In the genomic region with DNA sequence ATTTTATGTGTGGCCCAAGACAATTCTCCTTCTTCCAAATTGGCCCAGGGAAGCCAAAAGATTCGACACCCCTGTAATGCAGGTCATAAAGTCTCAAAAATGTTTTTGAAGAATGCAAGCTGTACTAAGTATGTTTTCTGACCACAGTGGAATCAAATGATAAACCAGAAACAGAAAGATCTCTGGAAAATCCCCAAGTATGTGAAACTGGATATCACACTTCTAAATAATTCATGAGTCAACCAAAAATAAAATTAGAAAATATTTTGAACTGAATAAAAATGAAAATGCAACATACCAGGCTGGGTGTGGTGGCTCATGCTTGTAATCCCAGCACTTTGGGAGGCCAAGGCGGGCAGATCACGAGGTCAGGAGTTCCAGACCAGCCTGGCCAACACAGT, we compare ENCODE assay signal across 18 cellular contexts. TPM values are rescaled to one million over a fixed set of nuclear protein-coding genes. Genes with fewer than 3 reads are reported as not detected.
DNase-seq lines count a peak whose midpoint lies in the region; ATAC-seq, FAIRE-seq and TF ChIP-seq lines count a peak whose summit lies in the region.
"Had no signal": no experiment of that assay in that cellular context is flagged by ENCODE, and none has a peak within 500 bp of the region (broad histone marks: within the 10 kb centered on the region; RNA-seq: fewer than 3 reads in every experiment).

No MANE protein-coding gene starts in this region.

- no peak overlapping the region for H3K23ac ChIP-seq in neuronal stem cell (ENCODE audit: low read depth, low read length, poor library complexity)

- H3K27me3 Mint-ChIP-seq in activated CD4-positive, alpha-beta T cell treated with anti-CD3 and anti-CD28 coated beads for 36 hours, result no peaks in the 10 kb centered on the region
- H3K27me3 Mint-ChIP-seq: natural killer cell treated with Interleukin-12 subunit alpha and Interleukin-12 subunit beta and Interleukin-15 and Interleukin-18, amount 100 ng/mL, for 72 hours had no signal

- CTCF ChIA-PET in activated CD4-positive, alpha-beta T cell treated with anti-CD3 and anti-CD28 coated beads for 36 hours (lab: Charles Lee), result interaction anchor here (0.7 to 1.3 kb wide), 3 partner anchors 9 to 18 kb away, joined by 3 to 8 read pairs (median 3); no protein-coding TSS in a partner anchor
- CTCF ChIA-PET in PC-3 (lab: Charles Lee), result no interaction called here

- FAIRE-seq in endometrium (lab: Jason Lieb, UNC), result peak; percentile 95
- FAIRE-seq: A204.1 had no signal

- no peaks in the 10 kb centered on the region for H3F3A ChIP-seq in PC-3 (ENCODE audit: low read length, unreplicated experiment)

- H2BK5ac ChIP-seq in neuronal stem cell (ENCODE audit: low read length), result no peak overlapping the region

- H3K9me3 ChIP-seq in PC-3 (ENCODE audit: low read length), result no peaks in the 10 kb centered on the region
- peaks cover 0 to 9% (median 0%) of the 10 kb centered on the region in 8 donors for H3K9me3 ChIP-seq in spleen
- no peaks in the 10 kb centered on the region for H3K9me3 ChIP-seq in neuronal stem cell (replicated peaks in 1 of 2; ENCODE audit: control insufficient read depth in 2 of 2, insufficient read depth in 1 of 2, low read depth in 1 of 2, low read length in 2 of 2)
- H3K9me3 ChIP-seq: SJSA1, upper lobe of right lung had no signal

- no peaks in the 10 kb centered on the region for H3K79me2 ChIP-seq in PC-3 (ENCODE audit: low read length)

- no peak overlapping the region for H3K4me3 ChIP-seq in PC-3 (ENCODE audit: low read length)
- H3K4me3 ChIP-seq in spleen, result no peak overlapping the region
- no peak overlapping the region for H3K4me3 ChIP-seq in neuronal stem cell (ENCODE audit: low read length in 2 of 2)
- H3K4me3 ChIP-seq: SJSA1, smooth muscle cell, upper lobe of right lung had no signal

- POLR2A ChIA-PET in activated CD4-positive, alpha-beta T cell treated with anti-CD3 and anti-CD28 coated beads for 36 hours (lab: Charles Lee), result no interaction called here
- POLR2A ChIA-PET in PC-3 (lab: Charles Lee; ENCODE audit: unreplicated experiment), result interaction anchor here (0.7 kb wide), 1 partner anchor 24 kb away, joined by 4 read pairs; no protein-coding TSS in a partner anchor

- peaks cover 11% of the 10 kb centered on the region for H3K9me3 Mint-ChIP-seq in activated CD4-positive, alpha-beta T cell treated with anti-CD3 and anti-CD28 coated beads for 36 hours (ENCODE audit: low read depth)
- H3K9me3 Mint-ChIP-seq: natural killer cell treated with Interleukin-12 subunit alpha and Interleukin-12 subunit beta and Interleukin-15 and Interleukin-18, amount 100 ng/mL, for 72 hours had no signal

- no peaks in the 10 kb centered on the region for H3K9me2 ChIP-seq in PC-3 (replicated peaks; ENCODE audit: low read length)

- H3K9ac ChIP-seq in PC-3 (ENCODE audit: low read length) (no peak overlapping the region), neuronal stem cell (ENCODE audit: low read depth, low read length, poor library complexity) (no peak overlapping the region)

- TF ChIP-seq POLR2A in spleen (IDR thresholded peaks at IDR 0.05), result no peak

- H4K8ac ChIP-seq in neuronal stem cell (ENCODE audit: low read depth, low read length), result no peak overlapping the region

- H3K27me3 ChIP-seq in PC-3 (ENCODE audit: low read length), result no peaks in the 10 kb centered on the region
- no peaks in the 10 kb centered on the region for H3K27me3 ChIP-seq in spleen (replicated peaks in 1 of 7)
- peaks cover 0 to 4% (median 0%) of the 10 kb centered on the region in 3 experiments for H3K27me3 ChIP-seq in neuronal stem cell (ENCODE audit: control insufficient read depth in 3 of 3, insufficient read depth in 3 of 3, low read depth in 1 of 3, low read length in 3 of 3)
- H3K27me3 ChIP-seq: SJSA1, upper lobe of right lung had no signal

- peaks cover 8% of the 10 kb centered on the region for H3K4me1 ChIP-seq in PC-3 (ENCODE audit: insufficient read depth, low read length)
- peaks cover 0 to 4% (median 0%) of the 10 kb centered on the region in 6 donors for H3K4me1 ChIP-seq in spleen
- H3K4me1 ChIP-seq in neuronal stem cell (ENCODE audit: control insufficient read depth in 2 of 2, insufficient read depth in 1 of 2, low read depth in 1 of 2, low read length in 2 of 2), result no peaks in the 10 kb centered on the region

- peaks cover 18% of the 10 kb centered on the region for H3K4me1 Mint-ChIP-seq in activated CD4-positive, alpha-beta T cell treated with anti-CD3 and anti-CD28 coated beads for 36 hours
- H3K4me1 Mint-ChIP-seq: IgD-negative memory B cell had no signal

- H2BK15ac ChIP-seq in neuronal stem cell (ENCODE audit: low read length), result no peak overlapping the region

- H3K27ac ChIP-seq in PC-3 (ENCODE audit: low read length) (no peak overlapping the region), spleen (peak overlapping the region in 2 of 8 donors; percentile 14 to 36), neuronal stem cell (replicated peaks; ENCODE audit: low read length) (no peak overlapping the region)
- H3K27ac ChIP-seq: SJSA1, upper lobe of right lung had no signal

- H3K36me3 Mint-ChIP-seq in activated CD4-positive, alpha-beta T cell treated with anti-CD3 and anti-CD28 coated beads for 36 hours (ENCODE audit: low read depth), result peaks cover 3% of the 10 kb centered on the region
- H3K36me3 Mint-ChIP-seq: IgD-negative memory B cell; natural killer cell treated with Interleukin-12 subunit alpha and Interleukin-12 subunit beta and Interleukin-15 and Interleukin-18, amount 100 ng/mL, for 72 hours had no signal

- no peak overlapping the region for H3K4ac ChIP-seq in neuronal stem cell (ENCODE audit: low read length)

- H3K79me1 ChIP-seq in neuronal stem cell (ENCODE audit: low read depth, low read length), result no peaks in the 10 kb centered on the region

- WGBS in spleen, 5 donors, result 65 to 85% (median 74%) methylated on average over 3 of the region's 3 CpGs
- no CpG with 5 or more reads among the region's 3 CpGs for WGBS in neuronal stem cell (ENCODE audit: extremely low coverage in 2 of 2, insufficient read length in 2 of 2, insufficient replicate concordance in 1 of 2), 2 donors

- no peaks in the 10 kb centered on the region for H4K20me1 ChIP-seq in PC-3 (ENCODE audit: low read length)

- no peak overlapping the region for H2AK5ac ChIP-seq in neuronal stem cell (ENCODE audit: low read depth, low read length)

- no TSS peak for BruUV-seq in PC-3 (replicated peaks; lab: Mats Ljungman, UMichigan)

- peak; percentile 72 for ATAC-seq in activated CD4-positive, alpha-beta T cell treated with anti-CD3 and anti-CD28 coated beads for 36 hours
- ATAC-seq in PC-3, result no peak; the same call in 1 of the 2 replicates
- no peak for ATAC-seq in HG02885 (IDR thresholded peaks at IDR 0.05; ENCODE audit: poor library complexity, unreplicated experiment)
- ATAC-seq: upper lobe of right lung, WTC11 had no signal

- H3K4me2 ChIP-seq in PC-3 (ENCODE audit: low read length), result no peak overlapping the region
- H3K4me2 ChIP-seq in neuronal stem cell (ENCODE audit: insufficient read depth, low read length, poor library complexity, severe bottlenecking), result no peak overlapping the region
- H3K4me2 ChIP-seq: smooth muscle cell had no signal

- TF ChIP-seq CTCF in PC-3 (conservative IDR thresholded peaks at IDR 0.05; ENCODE audit: low read depth, low read length), result no peak
- no peak for TF ChIP-seq CTCF in spleen (IDR thresholded peaks at IDR 0.05 in 8 of 11, conservative IDR thresholded peaks at IDR 0.05 in 3 of 11)

- H2AFZ ChIP-seq in PC-3 (ENCODE audit: low read length) (no peak overlapping the region), neuronal stem cell (ENCODE audit: low read length) (no peak overlapping the region)

- H4K91ac ChIP-seq in neuronal stem cell (ENCODE audit: low read depth, low read length, poor library complexity), result no peak overlapping the region

- no peak overlapping the region for H3K14ac ChIP-seq in neuronal stem cell (ENCODE audit: low read length)

- DNase-seq in activated CD4-positive, alpha-beta T cell treated with anti-CD3 and anti-CD28 coated beads for 36 hours, result no peak
- no peak for DNase-seq in activated CD4-positive, alpha-beta T cell treated with anti-CD3 and anti-CD28 coated beads for 1 hour
- DNase-seq in PC-3 (peak; percentile 29), spleen (peak; percentile 14), neuronal stem cell (ENCODE audit: low spot score) (no peak)
- no peak for DNase-seq in activated CD8-positive, alpha-beta memory T cell treated with anti-CD3 and anti-CD28 coated beads, Interleukin-2, amount 50 U/mL, for 4 hours
- DNase-seq: DMS153, NCI-H1694, NCI-H82, upper lobe of right lung had no signal

- H3K18ac ChIP-seq in neuronal stem cell (ENCODE audit: low read length), result no peak overlapping the region

- no peak overlapping the region for H3K27ac Mint-ChIP-seq in activated CD4-positive, alpha-beta T cell treated with anti-CD3 and anti-CD28 coated beads for 36 hours
- H3K27ac Mint-ChIP-seq: IgD-negative memory B cell; natural killer cell treated with Interleukin-12 subunit alpha and Interleukin-12 subunit beta and Interleukin-15 and Interleukin-18, amount 100 ng/mL, for 72 hours; WTC11 had no signal

- intact Hi-C loops in activated CD4-positive, alpha-beta T cell treated with anti-CD3 and anti-CD28 coated beads for 36 hours (cut with DNase I, micrococcal nuclease), result no loop called here
- intact Hi-C loops in PC-3 (cut with micrococcal nuclease) (no loop called here), spleen (cut with DNase I; ENCODE audit: low total_unique reads) (no loop called here)

- H3K36me3 ChIP-seq in PC-3 (ENCODE audit: low read depth, low read length) (no peaks in the 10 kb centered on the region), spleen (no peaks in the 10 kb centered on the region), neuronal stem cell (replicated peaks in 1 of 2; ENCODE audit: control insufficient read depth in 2 of 2, insufficient read depth in 2 of 2, low read length in 2 of 2) (no peaks in the 10 kb centered on the region)
- H3K36me3 ChIP-seq: SJSA1, upper lobe of right lung had no signal

- H2BK120ac ChIP-seq in neuronal stem cell (ENCODE audit: low read depth, low read length), result no peak overlapping the region

- no peak overlapping the region for H3K4me3 Mint-ChIP-seq in activated CD4-positive, alpha-beta T cell treated with anti-CD3 and anti-CD28 coated beads for 36 hours
- H3K4me3 Mint-ChIP-seq: IgD-negative memory B cell; natural killer cell treated with Interleukin-12 subunit alpha and Interleukin-12 subunit beta and Interleukin-15 and Interleukin-18, amount 100 ng/mL, for 72 hours; WTC11 had no signal

- H2BK12ac ChIP-seq in neuronal stem cell (ENCODE audit: low read length), result no peak overlapping the region

RNA-seq across cellular contexts. Expression of gene UBE2F, which starts 34.1 kb away (rescaled TPM):
- 10 to 100 TPM; 59.2 to 75.5 TPM for total RNA-seq in activated CD4-positive, alpha-beta T cell treated with anti-CD3 and anti-CD28 coated beads for 36 hours
- 37.5 and 57.8 TPM in 2 replicates for total RNA-seq in PC-3 (2014; rRNA removed)
- total RNA-seq in spleen, result 10 to 100 TPM; 32.1 to 73.9 (median 48.9) TPM
- 10 to 100 TPM; 34.3 to 49.3 (median 46.0) TPM for polyA plus RNA-seq in spleen
- polyA plus RNA-seq in neuronal stem cell (2013, experiment 1 of 2), result 35.5 TPM
- 36.1 TPM for polyA plus RNA-seq in neuronal stem cell (2013, experiment 2 of 2)

Comparison
In these comparisons a context has a peak if more than half of its experiments do, and no peak if none do; other contexts are left out.
1. DNase-seq: peak in PC-3 (single experiment) and spleen (single experiment); none in activated CD4-positive, alpha-beta T cell treated with anti-CD3 and anti-CD28 coated beads for 36 hours (single experiment), activated CD4-positive, alpha-beta T cell treated with anti-CD3 and anti-CD28 coated beads for 1 hour (single experiment), activated CD8-positive, alpha-beta memory T cell treated with anti-CD3 and anti-CD28 coated beads, Interleukin-2, amount 50 U/mL, for 4 hours (single experiment) and neuronal stem cell (single experiment).